Comparison of ENCODE assay signal across 1 cellular context in genomic region chr5:56080375-56081052, GRCh38.
TF ChIP-seq lines count a peak whose summit lies in the region.

No MANE protein-coding gene starts in this region.

TF ChIP-seq in WTC11, 78 proteins besides CTCF, POLR2A, EP300 and RAD21 (continued from another document):
- TF ChIP-seq, protein P1, sequence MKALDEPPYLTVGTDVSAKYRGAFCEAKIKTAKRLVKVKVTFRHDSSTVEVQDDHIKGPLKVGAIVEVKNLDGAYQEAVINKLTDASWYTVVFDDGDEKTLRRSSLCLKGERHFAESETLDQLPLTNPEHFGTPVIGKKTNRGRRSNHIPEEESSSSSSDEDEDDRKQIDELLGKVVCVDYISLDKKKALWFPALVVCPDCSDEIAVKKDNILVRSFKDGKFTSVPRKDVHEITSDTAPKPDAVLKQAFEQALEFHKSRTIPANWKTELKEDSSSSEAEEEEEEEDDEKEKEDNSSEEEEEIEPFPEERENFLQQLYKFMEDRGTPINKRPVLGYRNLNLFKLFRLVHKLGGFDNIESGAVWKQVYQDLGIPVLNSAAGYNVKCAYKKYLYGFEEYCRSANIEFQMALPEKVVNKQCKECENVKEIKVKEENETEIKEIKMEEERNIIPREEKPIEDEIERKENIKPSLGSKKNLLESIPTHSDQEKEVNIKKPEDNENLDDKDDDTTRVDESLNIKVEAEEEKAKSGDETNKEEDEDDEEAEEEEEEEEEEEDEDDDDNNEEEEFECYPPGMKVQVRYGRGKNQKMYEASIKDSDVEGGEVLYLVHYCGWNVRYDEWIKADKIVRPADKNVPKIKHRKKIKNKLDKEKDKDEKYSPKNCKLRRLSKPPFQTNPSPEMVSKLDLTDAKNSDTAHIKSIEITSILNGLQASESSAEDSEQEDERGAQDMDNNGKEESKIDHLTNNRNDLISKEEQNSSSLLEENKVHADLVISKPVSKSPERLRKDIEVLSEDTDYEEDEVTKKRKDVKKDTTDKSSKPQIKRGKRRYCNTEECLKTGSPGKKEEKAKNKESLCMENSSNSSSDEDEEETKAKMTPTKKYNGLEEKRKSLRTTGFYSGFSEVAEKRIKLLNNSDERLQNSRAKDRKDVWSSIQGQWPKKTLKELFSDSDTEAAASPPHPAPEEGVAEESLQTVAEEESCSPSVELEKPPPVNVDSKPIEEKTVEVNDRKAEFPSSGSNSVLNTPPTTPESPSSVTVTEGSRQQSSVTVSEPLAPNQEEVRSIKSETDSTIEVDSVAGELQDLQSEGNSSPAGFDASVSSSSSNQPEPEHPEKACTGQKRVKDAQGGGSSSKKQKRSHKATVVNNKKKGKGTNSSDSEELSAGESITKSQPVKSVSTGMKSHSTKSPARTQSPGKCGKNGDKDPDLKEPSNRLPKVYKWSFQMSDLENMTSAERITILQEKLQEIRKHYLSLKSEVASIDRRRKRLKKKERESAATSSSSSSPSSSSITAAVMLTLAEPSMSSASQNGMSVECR (CRISPR knock-in tag; IDR thresholded peaks at IDR 0.05; ENCODE audit: borderline replicate concordance), result no peak
- TF ChIP-seq, protein P2, sequence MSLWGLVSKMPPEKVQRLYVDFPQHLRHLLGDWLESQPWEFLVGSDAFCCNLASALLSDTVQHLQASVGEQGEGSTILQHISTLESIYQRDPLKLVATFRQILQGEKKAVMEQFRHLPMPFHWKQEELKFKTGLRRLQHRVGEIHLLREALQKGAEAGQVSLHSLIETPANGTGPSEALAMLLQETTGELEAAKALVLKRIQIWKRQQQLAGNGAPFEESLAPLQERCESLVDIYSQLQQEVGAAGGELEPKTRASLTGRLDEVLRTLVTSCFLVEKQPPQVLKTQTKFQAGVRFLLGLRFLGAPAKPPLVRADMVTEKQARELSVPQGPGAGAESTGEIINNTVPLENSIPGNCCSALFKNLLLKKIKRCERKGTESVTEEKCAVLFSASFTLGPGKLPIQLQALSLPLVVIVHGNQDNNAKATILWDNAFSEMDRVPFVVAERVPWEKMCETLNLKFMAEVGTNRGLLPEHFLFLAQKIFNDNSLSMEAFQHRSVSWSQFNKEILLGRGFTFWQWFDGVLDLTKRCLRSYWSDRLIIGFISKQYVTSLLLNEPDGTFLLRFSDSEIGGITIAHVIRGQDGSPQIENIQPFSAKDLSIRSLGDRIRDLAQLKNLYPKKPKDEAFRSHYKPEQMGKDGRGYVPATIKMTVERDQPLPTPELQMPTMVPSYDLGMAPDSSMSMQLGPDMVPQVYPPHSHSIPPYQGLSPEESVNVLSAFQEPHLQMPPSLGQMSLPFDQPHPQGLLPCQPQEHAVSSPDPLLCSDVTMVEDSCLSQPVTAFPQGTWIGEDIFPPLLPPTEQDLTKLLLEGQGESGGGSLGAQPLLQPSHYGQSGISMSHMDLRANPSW (CRISPR knock-in tag; conservative IDR thresholded peaks at IDR 0.05; ENCODE audit: low read depth), result no peak
- TF ChIP-seq FOXJ3 (CRISPR knock-in tag; IDR thresholded peaks at IDR 0.05; ENCODE audit: borderline replicate concordance), result no peak
- no peak for TF ChIP-seq NFE2L1 (CRISPR knock-in tag; IDR thresholded peaks at IDR 0.05)
- no peak for TF ChIP-seq SMAD4 (CRISPR knock-in tag; IDR thresholded peaks at IDR 0.05)
- no peak for TF ChIP-seq PRDM15 (CRISPR knock-in tag; IDR thresholded peaks at IDR 0.05)
- TF ChIP-seq NR3C1 (CRISPR knock-in tag; conservative IDR thresholded peaks at IDR 0.05; ENCODE audit: low read depth), result no peak
